In the genomic region with DNA sequence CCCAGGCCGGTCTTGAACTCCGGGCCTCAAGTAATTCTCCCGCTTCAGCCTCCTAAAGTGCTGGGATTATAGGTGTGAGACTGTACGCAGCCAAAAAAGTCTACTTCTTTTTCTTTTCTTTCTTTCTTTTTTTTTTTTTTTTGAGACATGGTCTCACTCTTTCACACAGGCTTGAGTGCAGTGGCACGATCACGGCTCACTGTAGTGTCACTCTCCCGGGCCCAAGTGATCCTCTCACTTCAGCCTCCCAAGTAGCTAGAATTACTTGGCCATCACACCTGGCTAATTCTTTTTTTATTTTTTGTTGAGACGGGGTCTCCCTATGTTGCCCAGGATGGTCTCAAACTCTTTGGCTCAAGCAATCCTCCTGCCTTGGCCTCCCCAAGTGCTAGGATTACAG, we compare ENCODE assay signal across 33 cellular contexts. TPM values are rescaled to one million over a fixed set of nuclear protein-coding genes. Genes with fewer than 3 reads are reported as not detected.
"Had no signal": no experiment of that assay in that cellular context is flagged by ENCODE, and none has a peak within 500 bp of the region (broad histone marks: within the 10 kb centered on the region; RNA-seq: fewer than 3 reads in every experiment).

No MANE protein-coding gene starts in this region.

- H3K27me3 ChIP-seq: cardiac muscle cell had no signal

- FAIRE-seq: RCC 7860 had no signal

- H3K27ac Mint-ChIP-seq: activated B cell treated with CpG ODN at 0.5 μM for 24 hours; activated CD8-positive, alpha-beta T cell treated with anti-CD3 and anti-CD28 coated beads for 36 hours; activated naive CD4-positive, alpha-beta T cell treated with anti-CD3 and anti-CD28 coated beads, Interleukin-2, amount 50 U/mL, for 72 hours; activated T-cell treated with anti-CD3 and anti-CD28 coated beads, Interleukin-2, amount 50 U/mL, for 72 hours; activated T-helper 17 cell treated with anti-CD3 and anti-CD28 coated beads, Interleukin-2, amount 50 U/mL, for 72 hours had no signal

- H3K27ac ChIP-seq: cardiac muscle cell, VCaP had no signal

- H3K4me1 Mint-ChIP-seq: activated T-helper 17 cell treated with anti-CD3 and anti-CD28 coated beads, Interleukin-2, amount 50 U/mL, for 72 hours had no signal

- DNase-seq: activated B cell treated with CpG ODN at 0.5 μM for 24 hours; activated CD4-positive, alpha-beta T cell treated with anti-CD3 and anti-CD28 coated beads for 48 hours; activated CD4-positive, CD25-positive, alpha-beta regulatory T cell treated with anti-CD3 and anti-CD28 coated beads, Interleukin-2, amount 50 U/mL, for 72 hours; activated CD8-positive, alpha-beta T cell treated with anti-CD3 and anti-CD28 coated beads for 36 hours; activated effector memory CD4-positive, alpha-beta T cell treated with anti-CD3 and anti-CD28 coated beads, Interleukin-2, amount 50 U/mL, for 16 hours; activated naive CD4-positive, alpha-beta T cell; activated T-cell treated with anti-CD3 and anti-CD28 coated beads, Interleukin-2, amount 50 U/mL, for 1 hour; activated T-cell treated with anti-CD3 and anti-CD28 coated beads, Interleukin-2, amount 50 U/mL, for 72 hours; amniotic stem cell; NCI-H1092 treated with DMSO at 0.1 percent for 48 hours; NCI-H1417; NCI-H146; NCI-H187; NCI-H2029 treated with DMSO at 0.1 percent for 48 hours; NCI-H2107; NCI-H2171; NCI-H510A; NCI-H526; NCI-H748 treated with DMSO at 0.1 percent for 48 hours; NK-92 treated with Interleukin-12 subunit alpha and Interleukin-12 subunit beta, amount 100 ng/mL, for 24 hours; PC-3; Right ventricle myocardium superior; SW 1271; T-helper 1 cell; T-helper 2 cell; T-helper 9 cell had no signal

- H3K27me3 Mint-ChIP-seq: activated B cell treated with CpG ODN at 0.5 μM for 24 hours; central memory CD8-positive, alpha-beta T cell had no signal

- ATAC-seq: activated CD8-positive, alpha-beta T cell treated with anti-CD3 and anti-CD28 coated beads for 36 hours; activated naive CD4-positive, alpha-beta T cell treated with anti-CD3 and anti-CD28 coated beads, Interleukin-2, amount 50 U/mL, for 72 hours; activated T-cell treated with anti-CD3 and anti-CD28 coated beads, Interleukin-2, amount 50 U/mL, for 72 hours; activated T-helper 17 cell treated with anti-CD3 and anti-CD28 coated beads, Interleukin-2, amount 50 U/mL, for 72 hours; PC-3 had no signal

- H3K4me3 Mint-ChIP-seq: activated B cell treated with CpG ODN at 0.5 μM for 24 hours; activated CD8-positive, alpha-beta T cell treated with anti-CD3 and anti-CD28 coated beads for 36 hours; activated T-cell treated with anti-CD3 and anti-CD28 coated beads, Interleukin-2, amount 50 U/mL, for 72 hours; activated T-helper 17 cell treated with anti-CD3 and anti-CD28 coated beads, Interleukin-2, amount 50 U/mL, for 72 hours; central memory CD8-positive, alpha-beta T cell had no signal

- H3K36me3 ChIP-seq: cardiac muscle cell had no signal

- H3K9me3 Mint-ChIP-seq: activated B cell treated with CpG ODN at 0.5 μM for 24 hours; activated CD8-positive, alpha-beta T cell treated with anti-CD3 and anti-CD28 coated beads for 36 hours; activated naive CD4-positive, alpha-beta T cell treated with anti-CD3 and anti-CD28 coated beads, Interleukin-2, amount 50 U/mL, for 72 hours; activated T-cell treated with anti-CD3 and anti-CD28 coated beads, Interleukin-2, amount 50 U/mL, for 72 hours; activated T-helper 17 cell treated with anti-CD3 and anti-CD28 coated beads, Interleukin-2, amount 50 U/mL, for 72 hours; central memory CD8-positive, alpha-beta T cell had no signal

- H3K4me3 ChIP-seq: cardiac muscle cell had no signal

RNA-seq across cellular contexts. Expression of a gene that starts 12.7 kb away (rescaled TPM):
- total RNA-seq: PC-3, Right ventricle myocardium superior had no signal
- polyA plus RNA-seq: aorta had no signal
